ENCODE assay signal across 1 cellular context in genomic region chr17:35179379-35179778, GRCh38.
TF ChIP-seq lines count a peak whose summit lies in the region.

No MANE protein-coding gene starts in this region.

TF ChIP-seq in HEK293, 187 proteins besides CTCF, POLR2A, EP300 and RAD21:
- TF ChIP-seq ZNF146 (tag by site-specific recombination; IDR thresholded peaks at IDR 0.05) = peak; percentile 87
